Comparison of ENCODE assay signal across 8 cellular contexts in the genomic region with DNA sequence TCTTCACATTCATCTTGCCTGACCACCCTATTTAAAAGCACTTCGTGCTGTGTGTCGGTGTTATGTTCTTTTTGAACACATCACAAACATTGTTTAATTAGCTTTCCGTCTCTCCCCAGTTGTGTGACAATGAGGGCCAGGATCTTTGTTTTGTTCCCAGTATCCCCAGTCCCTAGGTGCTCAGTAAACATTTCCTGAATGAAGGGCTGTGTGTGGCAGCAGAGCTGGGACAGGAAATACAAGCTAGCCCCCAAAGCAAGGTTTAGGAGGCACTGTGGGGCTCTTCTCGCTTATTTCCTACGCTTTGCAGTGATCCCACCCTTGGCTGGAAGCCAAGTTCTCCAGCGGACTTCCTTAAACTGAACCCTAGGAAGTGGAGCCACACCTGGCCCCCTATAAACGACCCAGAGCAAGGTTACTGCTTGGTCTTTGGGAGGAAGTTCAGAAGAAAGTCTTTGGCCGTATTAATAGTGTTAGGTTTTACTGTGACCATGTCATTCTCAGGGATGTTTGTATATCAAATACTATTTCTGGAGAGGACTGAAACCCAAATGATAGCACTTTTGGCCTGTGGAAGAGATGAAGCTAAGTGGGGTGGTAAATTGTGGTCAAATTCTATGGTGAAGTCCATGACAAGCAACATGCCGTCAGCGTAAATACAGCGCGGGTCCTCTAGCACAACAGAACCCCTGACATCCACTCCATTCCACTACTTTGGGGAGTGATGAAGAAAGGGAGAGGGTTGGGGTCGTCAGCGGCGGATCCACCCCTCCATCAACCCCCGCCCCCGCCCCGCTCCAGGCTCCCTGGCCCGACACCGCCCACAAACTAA. TPM values are rescaled to one million over a fixed set of nuclear protein-coding genes. Genes with fewer than 3 reads are reported as not detected.
DNase-seq lines count a peak whose midpoint lies in the region; ATAC-seq, FAIRE-seq and TF ChIP-seq lines count a peak whose summit lies in the region.

No MANE protein-coding gene starts in this region.

- H3K4me1 Mint-ChIP-seq in Caco-2 (ENCODE audit: low read depth, unreplicated experiment), result peaks cover 7% of the 10 kb centered on the region

- H3K36me3 ChIP-seq in Caco-2 (ENCODE audit: control insufficient read depth, insufficient read depth, low read length) (no peaks in the 10 kb centered on the region), Loucy (ENCODE audit: insufficient read depth, low read length) (no peaks in the 10 kb centered on the region), osteoblast (ENCODE audit: insufficient read depth, low read length) (peaks cover 3% of the 10 kb centered on the region)

- H3K9me3 ChIP-seq in Caco-2 (no peaks in the 10 kb centered on the region), Loucy (ENCODE audit: insufficient read depth, low read depth, low read length) (no peaks in the 10 kb centered on the region), osteoblast (ENCODE audit: low read depth, low read length) (no peaks in the 10 kb centered on the region)

- ATAC-seq in GM21529 (IDR thresholded peaks at IDR 0.05; ENCODE audit: unreplicated experiment) (no peak), HG02884 (IDR thresholded peaks at IDR 0.05; ENCODE audit: unreplicated experiment) (no peak)

- H3K4me1 ChIP-seq in Caco-2 (no peaks in the 10 kb centered on the region), Loucy (ENCODE audit: insufficient read depth, low read length, poor library complexity, severe bottlenecking) (peaks cover 28% of the 10 kb centered on the region), osteoblast (ENCODE audit: insufficient read depth, low read length) (peaks cover 26% of the 10 kb centered on the region)

- H3K9ac ChIP-seq in Loucy (ENCODE audit: low read depth, low read length, poor library complexity, severe bottlenecking), result peak overlapping the region; percentile 3

- H3K4me3 ChIP-seq in Caco-2 (ENCODE audit: low read depth, low read length), result peak overlapping the region; percentile 85
- H3K4me3 ChIP-seq in Loucy (ENCODE audit: low read length, poor library complexity, severe bottlenecking), result peak overlapping the region; percentile 85
- peak overlapping the region; percentile 52 to 86 (median 73) for H3K4me3 ChIP-seq in dorsolateral prefrontal cortex
- H3K4me3 ChIP-seq in osteoblast (ENCODE audit: insufficient read depth, low read length), result peak overlapping the region; percentile 85

- H3K27ac ChIP-seq in dorsolateral prefrontal cortex (peak overlapping the region in 41 of 59 donors; percentile 0 to 85 (median 49)), osteoblast (ENCODE audit: low read depth, low read length) (no peak overlapping the region)

- H2AFZ ChIP-seq in Loucy (ENCODE audit: low read length), result peak overlapping the region; percentile 77
- peak overlapping the region; percentile 4 for H2AFZ ChIP-seq in osteoblast (ENCODE audit: low read length)

- no peaks in the 10 kb centered on the region for H3K9me2 ChIP-seq in Loucy (replicated peaks; ENCODE audit: low read depth, low read length)

- H4K20me1 ChIP-seq in Loucy (ENCODE audit: insufficient read depth, low read length, poor library complexity, severe bottlenecking) (peaks cover 14% of the 10 kb centered on the region), osteoblast (ENCODE audit: insufficient read depth, low read length) (no peaks in the 10 kb centered on the region)

- no peak overlapping the region for H3K27ac Mint-ChIP-seq in Caco-2 (ENCODE audit: unreplicated experiment)

- POLR2A ChIA-PET in Caco-2 (lab: Charles Lee), result interaction anchor here (1.2 kb wide), 1 partner anchor 16 kb away, joined by 6 read pairs; no protein-coding TSS in a partner anchor

- no TSS peak for BruUV-seq in Caco-2 (replicated peaks; lab: Mats Ljungman, UMichigan)

- no peaks in the 10 kb centered on the region for H3K9me3 Mint-ChIP-seq in Caco-2 (ENCODE audit: unreplicated experiment)

- H3K27me3 Mint-ChIP-seq in Caco-2 (ENCODE audit: insufficient read depth, unreplicated experiment), result no peaks in the 10 kb centered on the region

- peaks cover 10% of the 10 kb centered on the region for H3K36me3 Mint-ChIP-seq in Caco-2 (ENCODE audit: insufficient read depth, unreplicated experiment)

- FAIRE-seq in RCC 7860 (lab: Jason Lieb, UNC), result no peak

- H3F3A ChIP-seq in Loucy (ENCODE audit: low read depth), result no peaks in the 10 kb centered on the region

- peak overlapping the region; percentile 99 for H3K4me2 ChIP-seq in Loucy (ENCODE audit: low read depth, low read length, poor library complexity, severe bottlenecking)
- H3K4me2 ChIP-seq in osteoblast (ENCODE audit: insufficient read depth, low read length), result peak overlapping the region; percentile 92

- H3K79me2 ChIP-seq in Loucy (ENCODE audit: insufficient read depth, low read length) (peaks cover 27% of the 10 kb centered on the region), osteoblast (ENCODE audit: insufficient read depth, low read length) (peaks cover 9% of the 10 kb centered on the region)

- DNase-seq in Caco-2 (no peak), dorsolateral prefrontal cortex (no peak), osteoblast (ENCODE audit: insufficient read length, low spot score, missing footprints) (peak; percentile 3), RCC 7860 (ENCODE audit: low spot score) (no peak), DMS79 (lab: John Stamatoyannopoulos, UW) (no peak)

- H3K27me3 ChIP-seq in Caco-2 (replicated peaks; ENCODE audit: control insufficient read depth, insufficient read depth, low read length) (no peaks in the 10 kb centered on the region), Loucy (ENCODE audit: insufficient read depth, low read length, poor library complexity, severe bottlenecking) (no peaks in the 10 kb centered on the region), dorsolateral prefrontal cortex (no peaks in the 10 kb centered on the region), osteoblast (ENCODE audit: insufficient read depth, low read length) (peaks cover 4% of the 10 kb centered on the region)

- CTCF ChIA-PET in Caco-2 (lab: Charles Lee), result interaction anchor here (0.9 to 1.8 kb wide), 5 partner anchors 16 to 158 kb away, joined by 4 to 10 read pairs (median 4); a partner anchor contains a TSS

- intact Hi-C loops in Caco-2 (cut with micrococcal nuclease; ENCODE audit: unreplicated experiment) (loop anchor here (1.0 kb wide), 1 partner anchor 17 kb away; a partner anchor contains a TSS), dorsolateral prefrontal cortex (cut with DNase I) (loop anchor here (1.0 to 5.0 kb wide), 3 partner anchors 17 to 34 kb away; a partner anchor contains a TSS)

- peak overlapping the region; percentile 74 for H3K4me3 Mint-ChIP-seq in Caco-2 (ENCODE audit: unreplicated experiment)

- TF ChIP-seq CTCF in Caco-2 (IDR thresholded peaks at IDR 0.05; ENCODE audit: insufficient read depth in 1 of 2, low read depth in 1 of 2, low read length in 1 of 2, severe bottlenecking in 1 of 2, unreplicated experiment in 1 of 2), result no peak
- no peak for TF ChIP-seq CTCF in Loucy (conservative IDR thresholded peaks at IDR 0.05; ENCODE audit: low read length)
- TF ChIP-seq CTCF in dorsolateral prefrontal cortex (IDR thresholded peaks at IDR 0.05 in 54 of 56, conservative IDR thresholded peaks at IDR 0.05 in 2 of 56; ENCODE audit: low read depth in 1 of 56, partially characterized antibody in 56 of 56), result no peak
- TF ChIP-seq CTCF in osteoblast (IDR thresholded peaks at IDR 0.05; ENCODE audit: extremely low read depth, low read depth, low read length), result no peak

RNA-seq across cellular contexts. Expression of a gene that starts 0.6 kb away (rescaled TPM):
- total RNA-seq in Caco-2 (2022) (10.5 and 12.4 TPM in 2 replicates), dorsolateral prefrontal cortex (1 to 10 TPM; 1.8 to 5.5 (median 3.2) TPM), osteoblast (13.8 and 16.6 TPM in 2 replicates)

RNA-seq across cellular contexts. Expression of a gene that starts 16.6 kb away (rescaled TPM):
- total RNA-seq in Caco-2 (2022) (1,082 and 1,106 TPM in 2 replicates), dorsolateral prefrontal cortex (100 to 1,000 TPM; 245 to 522 (median 369) TPM), osteoblast (1,373 and 1,488 TPM in 2 replicates)

RNA-seq across cellular contexts. Expression of a gene that starts 45.3 kb away (rescaled TPM):
- total RNA-seq in Caco-2 (2022), result 51.8 and 57.2 TPM in 2 replicates
- 1 to 10 TPM; 1.0 to 7.6 (median 2.6) TPM for total RNA-seq in dorsolateral prefrontal cortex
- 10.9 and 11.2 TPM in 2 replicates for total RNA-seq in osteoblast
